ENCODE assay signal across 8 cellular contexts in genomic region chr2:136247204-136247990, GRCh38.
DNase-seq lines count a peak whose midpoint lies in the region; ATAC-seq, FAIRE-seq and TF ChIP-seq lines count a peak whose summit lies in the region.
"Had no signal": no experiment of that assay in that cellular context is flagged by ENCODE, and none has a peak within 500 bp of the region (broad histone marks: within the 10 kb centered on the region; RNA-seq: fewer than 3 reads in every experiment).

No MANE protein-coding gene starts in this region.

- H3K27me3 ChIP-seq in bronchial epithelial cell (ENCODE audit: control insufficient read depth, insufficient read depth, low read length), result no peaks in the 10 kb centered on the region

- DNase-seq in ELR (ENCODE audit: low read depth), result peak; percentile 13
- peak; percentile 33 for DNase-seq in NCI-H1694 treated with DMSO at 0.1 percent for 48 hours (lab: John Stamatoyannopoulos, UW)
- DNase-seq in bronchial epithelial cell (ENCODE audit: low read depth), result peak; percentile 58
- DNase-seq in renal cortical epithelial cell (ENCODE audit: low read depth), result peak; percentile 46
- DNase-seq in NCI-H1105 treated with DMSO at 0.1 percent for 48 hours (lab: John Stamatoyannopoulos, UW), result no peak
- DNase-seq in AG08396 (ENCODE audit: low spot score), result no peak
- DNase-seq: NCI-H2081 treated with DMSO at 0.1 percent for 48 hours had no signal

- TF ChIP-seq CTCF in bronchial epithelial cell (IDR thresholded peaks at IDR 0.05; ENCODE audit: insufficient read depth, low read length, severe bottlenecking), result no peak

- no peak for FAIRE-seq in bronchial epithelial cell (lab: Jason Lieb, UNC)

- ATAC-seq in HG03280 (IDR thresholded peaks at IDR 0.05; ENCODE audit: unreplicated experiment), result no peak

- H3K4me3 ChIP-seq in bronchial epithelial cell (ENCODE audit: low read depth, low read length), result no peak overlapping the region

- no peaks in the 10 kb centered on the region for H3K36me3 ChIP-seq in bronchial epithelial cell (ENCODE audit: control insufficient read depth, insufficient read depth, low read length)

Comparison
In these comparisons a context has a peak if more than half of its experiments do, and no peak if none do; other contexts are left out.
1. DNase-seq: peak in ELR (single experiment), NCI-H1694 treated with DMSO at 0.1 percent for 48 hours (single experiment), bronchial epithelial cell (single experiment) and renal cortical epithelial cell (single experiment); none in NCI-H1105 treated with DMSO at 0.1 percent for 48 hours (single experiment) and AG08396 (single experiment).